Comparison of ENCODE assay signal across 9 cellular contexts in genomic region chr20:31716351-31716750, GRCh38. TPM values are rescaled to one million over a fixed set of nuclear protein-coding genes. Genes with fewer than 3 reads are reported as not detected.
DNase-seq lines count a peak whose midpoint lies in the region; ATAC-seq and TF ChIP-seq lines count a peak whose summit lies in the region.
"Had no signal": no experiment of that assay in that cellular context is flagged by ENCODE, and none has a peak within 500 bp of the region (broad histone marks: within the 10 kb centered on the region; RNA-seq: fewer than 3 reads in every experiment).

No MANE protein-coding gene starts in this region.

- no peak for DNase-seq in activated CD4-positive, alpha-beta T cell treated with anti-CD3 and anti-CD28 coated beads, Interleukin-2, amount 10 ng/mL, durations not matched to agents 24 days and 14 days
- no peak for DNase-seq in activated CD4-positive, alpha-beta T cell treated with anti-CD3 and anti-CD28 coated beads for 48 hours
- no peak for DNase-seq in activated naive CD8-positive, alpha-beta T cell treated with anti-CD3 and anti-CD28 coated beads, Interleukin-2, amount 10 ng/mL, durations not matched to agents 7 days and 5 days
- no peak for DNase-seq in left lung
- no peak for DNase-seq in amniotic stem cell (lab: John Stamatoyannopoulos, UW)
- no peak for DNase-seq in stimulated activated CD4-positive, alpha-beta T cell treated with anti-CD3 and anti-CD28 coated beads, Interleukin-4, amount 100 ng/mL, for 4 hours
- DNase-seq: head of caudate nucleus had no signal

- peaks cover 98% of the 10 kb centered on the region for H3K36me3 Mint-ChIP-seq in activated CD4-positive, alpha-beta T cell treated with anti-CD3 and anti-CD28 coated beads, Interleukin-2, amount 10 ng/mL, durations not matched to agents 24 days and 14 days (ENCODE audit: low read depth)
- H3K36me3 Mint-ChIP-seq in activated naive CD8-positive, alpha-beta T cell treated with anti-CD3 and anti-CD28 coated beads, Interleukin-2, amount 10 ng/mL, durations not matched to agents 7 days and 5 days = peaks cover 74% of the 10 kb centered on the region

- H3K27ac ChIP-seq in left lung = peak overlapping the region; percentile 61 to 99
- peak overlapping the region; percentile 100 for H3K27ac ChIP-seq in temporal lobe (ENCODE audit: low read depth, low read length)

- no peaks in the 10 kb centered on the region for H3K27me3 ChIP-seq in left lung

- no peak for TF ChIP-seq CTCF in left lung (IDR thresholded peaks at IDR 0.05)

- peaks cover 55 to 98% of the 10 kb centered on the region in 2 donors for H3K4me1 ChIP-seq in left lung

- no peaks in the 10 kb centered on the region for H3K27me3 Mint-ChIP-seq in activated CD4-positive, alpha-beta T cell treated with anti-CD3 and anti-CD28 coated beads, Interleukin-2, amount 10 ng/mL, durations not matched to agents 24 days and 14 days
- no peaks in the 10 kb centered on the region for H3K27me3 Mint-ChIP-seq in activated naive CD8-positive, alpha-beta T cell treated with anti-CD3 and anti-CD28 coated beads, Interleukin-2, amount 10 ng/mL, durations not matched to agents 7 days and 5 days

- H3K4me1 Mint-ChIP-seq in activated CD4-positive, alpha-beta T cell treated with anti-CD3 and anti-CD28 coated beads, Interleukin-2, amount 10 ng/mL, durations not matched to agents 24 days and 14 days = peaks cover 64% of the 10 kb centered on the region
- peaks cover 73% of the 10 kb centered on the region for H3K4me1 Mint-ChIP-seq in activated naive CD8-positive, alpha-beta T cell treated with anti-CD3 and anti-CD28 coated beads, Interleukin-2, amount 10 ng/mL, durations not matched to agents 7 days and 5 days

- ATAC-seq in activated naive CD8-positive, alpha-beta T cell treated with anti-CD3 and anti-CD28 coated beads, Interleukin-2, amount 10 ng/mL, durations not matched to agents 7 days and 5 days (ENCODE audit: low read depth) = no peak
- ATAC-seq in left lung = no peak
- ATAC-seq in GM19455 (IDR thresholded peaks at IDR 0.05; ENCODE audit: unreplicated experiment) = no peak

- H3K36me3 ChIP-seq in left lung = peaks cover 0 to 65% of the 10 kb centered on the region in 2 donors

- H3K9me3 ChIP-seq in left lung = no peaks in the 10 kb centered on the region

- no peaks in the 10 kb centered on the region for H3K9me3 Mint-ChIP-seq in activated CD4-positive, alpha-beta T cell treated with anti-CD3 and anti-CD28 coated beads, Interleukin-2, amount 10 ng/mL, durations not matched to agents 24 days and 14 days
- H3K9me3 Mint-ChIP-seq in activated naive CD8-positive, alpha-beta T cell treated with anti-CD3 and anti-CD28 coated beads, Interleukin-2, amount 10 ng/mL, durations not matched to agents 7 days and 5 days = no peaks in the 10 kb centered on the region

- peak overlapping the region in 1 of 2 donors; percentile 65 for H3K4me3 ChIP-seq in left lung

- POLR2A ChIA-PET in activated naive CD8-positive, alpha-beta T cell treated with anti-CD3 and anti-CD28 coated beads, Interleukin-2, amount 10 ng/mL, durations not matched to agents 7 days and 5 days (lab: Charles Lee) = interaction anchor here (0.6 to 2.6 kb wide), 5 partner anchors 16 to 76 kb away, joined by 3 to 9 read pairs (median 4); no protein-coding TSS in a partner anchor

- intact Hi-C loops in activated CD4-positive, alpha-beta T cell treated with anti-CD3 and anti-CD28 coated beads, Interleukin-2, amount 10 ng/mL, durations not matched to agents 24 days and 14 days (cut with micrococcal nuclease) = no loop called here
- intact Hi-C loops in left lung (cut with DNase I) = no loop called here

- H3K27ac Mint-ChIP-seq in activated CD4-positive, alpha-beta T cell treated with anti-CD3 and anti-CD28 coated beads, Interleukin-2, amount 10 ng/mL, durations not matched to agents 24 days and 14 days = peak overlapping the region; percentile 92
- peak overlapping the region; percentile 7 for H3K27ac Mint-ChIP-seq in activated naive CD8-positive, alpha-beta T cell treated with anti-CD3 and anti-CD28 coated beads, Interleukin-2, amount 10 ng/mL, durations not matched to agents 7 days and 5 days

- peak overlapping the region; percentile 98 for H3K4me3 Mint-ChIP-seq in activated CD4-positive, alpha-beta T cell treated with anti-CD3 and anti-CD28 coated beads, Interleukin-2, amount 10 ng/mL, durations not matched to agents 24 days and 14 days
- peak overlapping the region; percentile 85 for H3K4me3 Mint-ChIP-seq in activated naive CD8-positive, alpha-beta T cell treated with anti-CD3 and anti-CD28 coated beads, Interleukin-2, amount 10 ng/mL, durations not matched to agents 7 days and 5 days

RNA-seq across cellular contexts. Expression of gene BCL2L1, which starts 6.3 kb away (rescaled TPM):
- total RNA-seq in activated CD4-positive, alpha-beta T cell treated with anti-CD3 and anti-CD28 coated beads, Interleukin-2, amount 10 ng/mL, durations not matched to agents 24 days and 14 days = 379 and 381 TPM in 2 replicates
- total RNA-seq in activated naive CD8-positive, alpha-beta T cell treated with anti-CD3 and anti-CD28 coated beads, Interleukin-2, amount 10 ng/mL, durations not matched to agents 7 days and 5 days = 10 to 100 TPM; 61.7 to 64.5 TPM
- total RNA-seq in left lung (100 to 1,000 TPM; 122 to 181 TPM), temporal lobe (42.5 TPM)

RNA-seq across cellular contexts. Expression of gene TPX2, which starts 22.7 kb away (rescaled TPM):
- total RNA-seq in activated CD4-positive, alpha-beta T cell treated with anti-CD3 and anti-CD28 coated beads, Interleukin-2, amount 10 ng/mL, durations not matched to agents 24 days and 14 days = 60.1 and 61.3 TPM in 2 replicates
- 100 to 1,000 TPM; 111 to 114 TPM for total RNA-seq in activated naive CD8-positive, alpha-beta T cell treated with anti-CD3 and anti-CD28 coated beads, Interleukin-2, amount 10 ng/mL, durations not matched to agents 7 days and 5 days
- total RNA-seq in left lung (10 to 100 TPM in 1 of 2 donors, 1 to 10 TPM in 1; 5.1 to 16.5 TPM), temporal lobe (6.6 TPM)
